In the genomic region with DNA sequence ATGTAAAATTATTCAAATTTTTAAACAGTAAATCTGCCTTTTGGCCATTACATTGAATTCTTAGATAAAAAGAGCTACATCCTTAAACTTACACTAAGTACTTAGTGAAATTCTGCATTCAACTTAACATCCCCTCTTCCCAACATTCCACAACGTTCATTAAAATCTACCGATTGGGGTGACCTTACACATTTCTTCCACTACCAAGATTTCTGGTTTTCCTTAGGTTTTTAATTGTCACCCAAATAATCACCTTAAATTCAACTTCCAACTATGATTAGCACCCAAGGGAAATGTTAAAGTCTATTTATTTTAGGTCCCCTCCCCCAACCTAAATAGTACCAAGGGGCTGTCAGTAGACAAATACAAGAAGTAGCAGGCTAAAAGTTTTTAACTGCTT, we compare ENCODE assay signal across 18 cellular contexts. TPM values are rescaled to one million over a fixed set of nuclear protein-coding genes. Genes with fewer than 3 reads are reported as not detected.
DNase-seq lines count a peak whose midpoint lies in the region; ATAC-seq and TF ChIP-seq lines count a peak whose summit lies in the region.
"Had no signal": no experiment of that assay in that cellular context is flagged by ENCODE, and none has a peak within 500 bp of the region (broad histone marks: within the 10 kb centered on the region; RNA-seq: fewer than 3 reads in every experiment).

No MANE protein-coding gene starts in this region.

- H3K9me2 ChIP-seq in OCI-LY7 (ENCODE audit: insufficient read depth, low read length) = no peaks in the 10 kb centered on the region

- POLR2A ChIA-PET in MCF 10A (lab: Yijun Ruan, JAX) (interaction anchor here (0.6 to 6.2 kb wide), 11 partner anchors 9 to 350 kb away, joined by 3 to 62 read pairs (median 9); partner anchors contain the start of genes MRPS23, SUPT4H1 and VEZF1), OCI-LY7 (lab: Charles Lee) (interaction anchor here (0.8 to 1.9 kb wide), 2 partner anchors 16 to 991 kb away, joined by 3 to 7 read pairs; no protein-coding TSS in a partner anchor)

- TF ChIP-seq POLR2A in breast epithelium (IDR thresholded peaks at IDR 0.05) = no peak

- H3K9ac ChIP-seq in mammary epithelial cell (ENCODE audit: insufficient read depth, low read length) = no peak overlapping the region

- H2AFZ ChIP-seq in OCI-LY7 (ENCODE audit: low read length) (no peak overlapping the region), mammary epithelial cell (ENCODE audit: low read depth, low read length) (no peak overlapping the region)

- H3K79me2 ChIP-seq in OCI-LY7 (ENCODE audit: insufficient read depth, low read depth, low read length) (peaks cover 85% of the 10 kb centered on the region), mammary epithelial cell (ENCODE audit: insufficient read depth, low read length) (peaks cover 72% of the 10 kb centered on the region)

- H3K27me3 ChIP-seq in breast epithelium = no peaks in the 10 kb centered on the region
- H3K27me3 ChIP-seq in mammary epithelial cell (ENCODE audit: insufficient read depth, low read length) = no peaks in the 10 kb centered on the region
- H3K27me3 ChIP-seq: upper lobe of left lung had no signal

- H4K20me1 ChIP-seq in OCI-LY7 (ENCODE audit: insufficient read depth, low read length) (peaks cover 76% of the 10 kb centered on the region), mammary epithelial cell (ENCODE audit: insufficient read depth, low read length) (peaks cover 16% of the 10 kb centered on the region)

- no peaks in the 10 kb centered on the region for H3K9me3 Mint-ChIP-seq in MCF 10A (ENCODE audit: unreplicated experiment)
- no peaks in the 10 kb centered on the region for H3K9me3 Mint-ChIP-seq in type B pancreatic cell

- H3K36me3 Mint-ChIP-seq in MCF 10A (ENCODE audit: insufficient read depth, unreplicated experiment) (peaks cover 97% of the 10 kb centered on the region), type B pancreatic cell (peaks cover 46% of the 10 kb centered on the region)

- H3K27ac ChIP-seq in breast epithelium (no peak overlapping the region), OCI-LY7 (ENCODE audit: low read depth, low read length, poor library complexity, severe bottlenecking) (peak overlapping the region; percentile 1), mammary epithelial cell (ENCODE audit: insufficient read depth, low read depth, low read length) (no peak overlapping the region)
- H3K27ac ChIP-seq: upper lobe of left lung had no signal

- H3K9me3 ChIP-seq in breast epithelium = no peaks in the 10 kb centered on the region
- H3K9me3 ChIP-seq in OCI-LY7 (ENCODE audit: low read length) = no peaks in the 10 kb centered on the region
- no peaks in the 10 kb centered on the region for H3K9me3 ChIP-seq in mammary epithelial cell (replicated peaks; ENCODE audit: insufficient read depth, low read length)
- H3K9me3 ChIP-seq: mucosa of descending colon, upper lobe of left lung had no signal

- WGBS in mammary epithelial cell (ENCODE audit: low coverage, missing lambda C conversion rate) = 33% methylated on average over 2 of the region's 2 CpGs

- H3K4me1 Mint-ChIP-seq in MCF 10A (ENCODE audit: insufficient read depth, unreplicated experiment) = peaks cover 30% of the 10 kb centered on the region
- peaks cover 49% of the 10 kb centered on the region for H3K4me1 Mint-ChIP-seq in type B pancreatic cell (ENCODE audit: unreplicated experiment)

- H3K27ac Mint-ChIP-seq in MCF 10A (ENCODE audit: low read depth, unreplicated experiment) (peak overlapping the region; percentile 71), type B pancreatic cell (peak overlapping the region; percentile 3)

- TF ChIP-seq CTCF in MCF 10A (IDR thresholded peaks at IDR 0.05; ENCODE audit: unreplicated experiment) (no peak), breast epithelium (IDR thresholded peaks at IDR 0.05) (no peak), OCI-LY7 (conservative IDR thresholded peaks at IDR 0.05; ENCODE audit: low read length) (no peak), mammary epithelial cell (conservative IDR thresholded peaks at IDR 0.05 in 1 of 2, IDR thresholded peaks at IDR 0.05 in 1 of 2; ENCODE audit: extremely low read depth in 1 of 2, insufficient read depth in 1 of 2, low read depth in 1 of 2, low read length in 2 of 2) (no peak), type B pancreatic cell (conservative IDR thresholded peaks at IDR 0.05) (peak; percentile 61)

- no peaks in the 10 kb centered on the region for H3K36me3 ChIP-seq in breast epithelium
- peaks cover 98% of the 10 kb centered on the region for H3K36me3 ChIP-seq in OCI-LY7 (ENCODE audit: insufficient read depth, low read length)
- peaks cover 63% of the 10 kb centered on the region for H3K36me3 ChIP-seq in mammary epithelial cell (ENCODE audit: insufficient read depth, low read length)

- H3K27me3 Mint-ChIP-seq in MCF 10A (ENCODE audit: insufficient read depth, unreplicated experiment) (no peaks in the 10 kb centered on the region), type B pancreatic cell (peaks cover 3% of the 10 kb centered on the region)
- H3K27me3 Mint-ChIP-seq: progenitor cell of endocrine pancreas had no signal

- CTCF ChIA-PET in MCF 10A (lab: Yijun Ruan, JAX) (interaction anchor here (0.8 to 15.6 kb wide), 6 partner anchors 11 to 147 kb away, joined by 3 to 418 read pairs (median 5); partner anchors contain the start of gene MRPS23), OCI-LY7 (lab: Charles Lee; ENCODE audit: unreplicated experiment) (no interaction called here), mammary epithelial cell (lab: Charles Lee; ENCODE audit: low non-redundant PET) (no interaction called here)

- no peak overlapping the region for H3K4me3 ChIP-seq in breast epithelium
- peak overlapping the region; percentile 96 for H3K4me3 ChIP-seq in OCI-LY7 (ENCODE audit: low read depth, low read length, poor library complexity, severe bottlenecking)
- no peak overlapping the region for H3K4me3 ChIP-seq in mammary epithelial cell (replicated peaks in 1 of 3; ENCODE audit: insufficient read depth in 1 of 3, low read depth in 2 of 3, low read length in 3 of 3)
- H3K4me3 ChIP-seq: mucosa of descending colon, upper lobe of left lung had no signal

- no peak for DNase-seq in MCF 10A (ENCODE audit: unreplicated experiment)
- DNase-seq in breast epithelium (ENCODE audit: low spot score in 2 of 2) = no peak
- no peak for DNase-seq in OCI-LY7 (ENCODE audit: low spot score)
- no peak for DNase-seq in mammary epithelial cell
- DNase-seq in type B pancreatic cell (ENCODE audit: extremely low spot score, unreplicated experiment) = no peak
- DNase-seq in left lobe of liver (ENCODE audit: low spot score) = no peak
- DNase-seq in NCI-H446 (lab: John Stamatoyannopoulos, UW) = no peak
- no peak for DNase-seq in iPS-NIHi7 (ENCODE audit: extremely low spot score)
- DNase-seq: anterior cingulate cortex, DMS79 treated with DMSO at 0.1 percent for 48 hours, foreskin melanocyte, immature natural killer cell, mucosa of descending colon, NCI-H1436, NCI-H524 treated with DMSO at 0.1 percent for 48 hours, upper lobe of left lung had no signal

- intact Hi-C loops in MCF 10A (cut with micrococcal nuclease) (no loop called here), breast epithelium (cut with DNase I; ENCODE audit: low total_unique reads) (no loop called here), OCI-LY7 (cut with micrococcal nuclease; ENCODE audit: unreplicated experiment) (loop anchor here (10.0 kb wide), 1 partner anchor 447 kb away; no protein-coding TSS in a partner anchor), mammary epithelial cell (cut with micrococcal nuclease) (no loop called here)

- ATAC-seq in left lobe of liver = no peak
- ATAC-seq: mucosa of descending colon, Right ventricle myocardium inferior had no signal

- BruUV-seq in MCF 10A (replicated peaks; lab: Mats Ljungman, UMichigan) (no TSS peak), OCI-LY7 (replicated peaks; lab: Mats Ljungman, UMichigan) (no TSS peak), mammary epithelial cell (replicated peaks; lab: Mats Ljungman, UMichigan) (no TSS peak)

- H3K4me3 Mint-ChIP-seq in MCF 10A (ENCODE audit: unreplicated experiment) (peak overlapping the region; percentile 21), type B pancreatic cell (no peak overlapping the region)
- H3K4me3 Mint-ChIP-seq: immature natural killer cell had no signal

- in situ Hi-C loops in mammary epithelial cell (cut with MboI; ENCODE audit: low sequenced_read_pairs in 2 of 2) = loop anchor here in 1 of 2 donors (10.0 kb wide), 1 partner anchor 93 kb away; no protein-coding TSS in a partner anchor

- H3K4me1 ChIP-seq in breast epithelium = peaks cover 7 to 9% of the 10 kb centered on the region in 2 donors
- peaks cover 61% of the 10 kb centered on the region for H3K4me1 ChIP-seq in OCI-LY7 (ENCODE audit: insufficient read depth, low read length, poor library complexity, severe bottlenecking)
- H3K4me1 ChIP-seq in mammary epithelial cell (ENCODE audit: insufficient read depth, low read length) = peaks cover 21% of the 10 kb centered on the region

- peak overlapping the region; percentile 83 for H3K4me2 ChIP-seq in OCI-LY7 (ENCODE audit: low read length)
- H3K4me2 ChIP-seq in mammary epithelial cell (ENCODE audit: insufficient read depth, low read depth, low read length) = peak overlapping the region; percentile 19

- dilution Hi-C loops in mammary epithelial cell (cut with HindIII; ENCODE audit: low sequenced_read_pairs) = no loop called here

RNA-seq across cellular contexts. Expression of gene SRSF1, which starts 4.9 kb away (rescaled TPM):
- total RNA-seq in MCF 10A (2022) (381 and 493 TPM in 2 replicates), breast epithelium (100 to 1,000 TPM; 176 to 202 (median 185) TPM), OCI-LY7 (2022) (515 and 531 TPM in 2 replicates), mammary epithelial cell (100 to 1,000 TPM; 197 to 238 TPM), type B pancreatic cell (ENCODE audit: low replicate concordance) (200 and 306 TPM in 2 replicates), left lobe of liver (81.6 TPM)
- 582 and 677 TPM in 2 replicates for total RNA-seq in OCI-LY7 (2014; rRNA removed; shearing (Covaris generic))
- polyA plus RNA-seq in mammary epithelial cell = 137 TPM
- polyA minus RNA-seq in mammary epithelial cell = 258 TPM

RNA-seq across cellular contexts. Expression of gene VEZF1, which starts 14.1 kb away (rescaled TPM):
- total RNA-seq in MCF 10A (2022) = 66.8 and 69.1 TPM in 2 replicates
- total RNA-seq in breast epithelium = 10 to 100 TPM; 55.5 to 76.5 (median 66.9) TPM
- 19.0 and 22.6 TPM in 2 replicates for total RNA-seq in OCI-LY7 (2014; rRNA removed; shearing (Covaris generic))
- total RNA-seq in OCI-LY7 (2022) = 35.4 and 36.4 TPM in 2 replicates
- 10 to 100 TPM; 20.5 to 34.7 TPM for total RNA-seq in mammary epithelial cell
- 17.6 TPM for polyA plus RNA-seq in mammary epithelial cell
- polyA minus RNA-seq in mammary epithelial cell = 20.1 TPM
- 53.3 and 73.2 TPM in 2 replicates for total RNA-seq in type B pancreatic cell (ENCODE audit: low replicate concordance)
- total RNA-seq in left lobe of liver = 12.5 TPM

RNA-seq across cellular contexts. Expression of gene CUEDC1, which starts 46.9 kb away (rescaled TPM):
- total RNA-seq in MCF 10A (2022) (15.6 and 21.5 TPM in 2 replicates), breast epithelium (10 to 100 TPM; 13.0 to 18.0 (median 14.5) TPM), OCI-LY7 (2022) (0.13 and 0.74 TPM in 2 replicates), mammary epithelial cell (10 to 100 TPM in 1 of 2 donors, 1 to 10 TPM in 1; 1.8 to 14.4 TPM), type B pancreatic cell (ENCODE audit: low replicate concordance) (29.8 and 31.3 TPM in 2 replicates), left lobe of liver (8.1 TPM)
- not detected in 2 replicates for total RNA-seq in OCI-LY7 (2014; rRNA removed; shearing (Covaris generic))
- polyA plus RNA-seq in mammary epithelial cell = 9.2 TPM
- 22.4 TPM for polyA minus RNA-seq in mammary epithelial cell
